ENCODE assay signal across 32 cellular contexts in genomic region chr3:196918968-196919367, GRCh38.
"Had no signal": no experiment of that assay in that cellular context is flagged by ENCODE, and none has a peak within 500 bp of the region (broad histone marks: within the 10 kb centered on the region; RNA-seq: fewer than 3 reads in every experiment).

No MANE protein-coding gene starts in this region.

- H3K4me3 ChIP-seq: adrenal gland, body of pancreas, esophagus muscularis mucosa, heart left ventricle, pancreas, prostate gland, smooth muscle cell, suprapubic skin, tibial artery, upper lobe of right lung had no signal

- H3K4me1 Mint-ChIP-seq: activated naive CD8-positive, alpha-beta T cell treated with anti-CD3 and anti-CD28 coated beads for 36 hours; immature natural killer cell; naive thymus-derived CD4-positive, alpha-beta T cell had no signal

- H3K9me3 ChIP-seq: adrenal gland, body of pancreas, esophagus muscularis mucosa, pancreas, prostate gland, suprapubic skin, tibial artery, upper lobe of right lung had no signal

- H3K27me3 ChIP-seq: adrenal gland, body of pancreas, esophagus muscularis mucosa, foreskin keratinocyte, heart left ventricle, pancreas, suprapubic skin, tibial artery, upper lobe of right lung had no signal

- H3K27me3 Mint-ChIP-seq: activated CD4-positive, alpha-beta memory T cell treated with anti-CD3 and anti-CD28 coated beads for 36 hours; activated CD4-positive, alpha-beta T cell treated with anti-CD3 and anti-CD28 coated beads, Interleukin-2, amount 10 ng/mL, durations not matched to agents 24 days and 14 days; activated naive CD8-positive, alpha-beta T cell treated with anti-CD3 and anti-CD28 coated beads for 36 hours; naive thymus-derived CD4-positive, alpha-beta T cell had no signal

- H3K4me3 Mint-ChIP-seq: activated CD4-positive, alpha-beta memory T cell treated with anti-CD3 and anti-CD28 coated beads for 36 hours; activated CD4-positive, alpha-beta T cell treated with anti-CD3 and anti-CD28 coated beads, Interleukin-2, amount 10 ng/mL, durations not matched to agents 24 days and 14 days; activated naive CD8-positive, alpha-beta T cell treated with anti-CD3 and anti-CD28 coated beads for 36 hours; immature natural killer cell; naive thymus-derived CD4-positive, alpha-beta T cell had no signal

- ATAC-seq: activated CD4-positive, CD25-positive, alpha-beta regulatory T cell treated with anti-CD3 and anti-CD28 coated beads, Interleukin-2, amount 50 U/mL, for 24 hours; body of pancreas; foreskin keratinocyte; heart left ventricle; naive thymus-derived CD4-positive, alpha-beta T cell; pancreas; upper lobe of right lung had no signal

- H3K4me1 ChIP-seq: adrenal gland, body of pancreas, esophagus muscularis mucosa, foreskin keratinocyte, pancreas, prostate gland, suprapubic skin, tibial artery, upper lobe of right lung had no signal

- H3K36me3 ChIP-seq: pancreas, prostate gland had no signal

- H3K27ac Mint-ChIP-seq: activated CD4-positive, alpha-beta memory T cell treated with anti-CD3 and anti-CD28 coated beads for 36 hours; activated CD4-positive, alpha-beta T cell treated with anti-CD3 and anti-CD28 coated beads, Interleukin-2, amount 10 ng/mL, durations not matched to agents 24 days and 14 days; activated naive CD8-positive, alpha-beta T cell treated with anti-CD3 and anti-CD28 coated beads for 36 hours had no signal

- DNase-seq: activated CD4-positive, alpha-beta memory T cell treated with anti-CD3 and anti-CD28 coated beads for 36 hours; activated CD4-positive, alpha-beta T cell treated with anti-CD3 and anti-CD28 coated beads, Interleukin-2, amount 10 ng/mL, durations not matched to agents 24 days and 14 days; activated naive CD4-positive, alpha-beta T cell; activated naive CD8-positive, alpha-beta T cell treated with anti-CD3 and anti-CD28 coated beads for 36 hours; activated T-cell treated with anti-CD3 and anti-CD28 coated beads, Interleukin-2, amount 50 U/mL, for 48 hours; adrenal gland; aorta; body of pancreas; dermis blood vessel endothelial cell; effector CD4-positive, alpha-beta T cell; foreskin keratinocyte; heart left ventricle; hypothalamus; immature natural killer cell; kidney; midbrain; naive thymus-derived CD4-positive, alpha-beta T cell; nucleus accumbens; pancreas; retina; stimulated activated CD4-positive, alpha-beta T cell treated with anti-CD3 and anti-CD28 coated beads, Interleukin-1b, Interleukin-23, amount 100 ng/mL, for 48 hours; stimulated activated CD4-positive, alpha-beta T cell treated with anti-CD3 and anti-CD28 coated beads, Interleukin-4, amount 100 ng/mL, for 4 hours; stimulated activated CD8-positive, alpha-beta memory T cell treated with anti-CD3 and anti-CD28 coated beads, Interleukin-4, amount 100 ng/mL, for 48 hours; stimulated activated naive CD4-positive, alpha-beta T cell; T-helper 9 cell; tibial artery; upper lobe of right lung had no signal
